In the genomic region with DNA sequence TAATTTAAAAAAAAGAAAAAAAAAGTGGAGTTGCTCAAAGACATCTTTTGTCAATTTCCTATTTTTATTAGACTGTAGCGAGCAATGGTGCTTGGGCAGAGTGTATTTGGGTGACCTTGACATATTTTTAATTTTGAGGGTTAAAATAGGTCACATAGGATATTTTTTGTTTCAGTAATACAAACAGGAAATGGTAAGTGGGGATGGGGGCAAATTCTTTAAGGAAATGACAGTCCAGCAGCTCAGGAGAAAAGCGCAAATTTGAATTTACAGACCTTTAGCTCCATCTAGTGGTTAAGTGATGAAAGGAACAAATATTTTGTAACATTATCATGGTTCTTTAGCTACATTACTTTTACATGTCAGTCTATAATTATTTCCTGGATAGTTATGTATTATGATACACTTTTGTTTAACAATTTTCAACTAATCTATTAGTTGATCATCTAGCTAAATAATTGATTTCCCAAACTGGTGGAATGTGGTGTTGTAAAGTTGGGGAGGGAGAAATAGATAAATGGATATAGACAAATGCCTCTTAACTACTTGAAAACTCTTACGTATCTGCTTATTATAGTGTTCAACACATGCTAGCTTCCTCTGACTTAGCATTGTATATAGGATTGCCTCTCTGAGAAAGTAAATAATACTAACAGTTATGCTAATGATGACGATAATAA, we compare ENCODE assay signal across 8 cellular contexts. TPM values are rescaled to one million over a fixed set of nuclear protein-coding genes. Genes with fewer than 3 reads are reported as not detected.
DNase-seq lines count a peak whose midpoint lies in the region; ATAC-seq, FAIRE-seq and TF ChIP-seq lines count a peak whose summit lies in the region.

No MANE protein-coding gene starts in this region.

- no peak for TF ChIP-seq EP300 in A549 (IDR thresholded peaks at IDR 0.05)
- TF ChIP-seq EP300 in H1 (IDR thresholded peaks at IDR 0.05; ENCODE audit: borderline replicate concordance in 1 of 2, low read depth in 2 of 2, low read length in 2 of 2): no peak

- no peak overlapping the region for H2AK5ac ChIP-seq in H1 (ENCODE audit: low read depth, low read length)

- H4K5ac ChIP-seq in H1 (ENCODE audit: insufficient read length, low read depth, low read length): peak overlapping the region; percentile 57

- H3K4me3 ChIP-seq in A549: no peak overlapping the region
- H3K4me3 ChIP-seq in Jurkat, Clone E6-1 (ENCODE audit: low read length): no peak overlapping the region
- no peak overlapping the region for H3K4me3 ChIP-seq in Panc1 (ENCODE audit: low read depth in 2 of 2, low read length in 2 of 2)
- no peak overlapping the region for H3K4me3 ChIP-seq in H1 (ENCODE audit: extremely low read depth in 1 of 4, insufficient read depth in 2 of 4, low read depth in 3 of 4, low read length in 4 of 4)
- H3K4me3 ChIP-seq in WERI-Rb-1 (ENCODE audit: low read depth, low read length): no peak overlapping the region

- FAIRE-seq in A549 (lab: Jason Lieb, UNC) (no peak), H1 (lab: Jason Lieb, UNC) (peak; percentile 58)

- no peaks in the 10 kb centered on the region for H3K27me3 ChIP-seq in Panc1 (ENCODE audit: control insufficient read depth, insufficient read depth, low read length)
- H3K27me3 ChIP-seq in H1 (replicated peaks in 1 of 4; ENCODE audit: control insufficient read depth in 3 of 4, extremely low read depth in 1 of 4, insufficient read depth in 3 of 4, low read length in 3 of 4): no peaks in the 10 kb centered on the region
- no peaks in the 10 kb centered on the region for H3K27me3 ChIP-seq in WERI-Rb-1 (ENCODE audit: insufficient read depth, low read depth, severe bottlenecking)

- H3K14ac ChIP-seq in H1 (ENCODE audit: insufficient read length): no peak overlapping the region

- intact Hi-C loops in Panc1 (cut with micrococcal nuclease; ENCODE audit: unreplicated experiment): loop anchor here (1.0 to 5.0 kb wide), 2 partner anchors 237 to 548 kb away; no protein-coding TSS in a partner anchor

- no peak overlapping the region for H2BK120ac ChIP-seq in H1 (replicated peaks; ENCODE audit: low read depth, low read length)

- H2BK15ac ChIP-seq in H1 (ENCODE audit: low read length): no peak overlapping the region

- no peaks in the 10 kb centered on the region for H4K20me1 ChIP-seq in H1 (replicated peaks in 1 of 2; ENCODE audit: control insufficient read depth in 1 of 2, insufficient read depth in 2 of 2, low read length in 2 of 2)

- WGBS in A549 (ENCODE audit: missing lambda C conversion rate): 47% methylated on average over 4 of the region's 4 CpGs
- WGBS in H1 (ENCODE audit: extremely low coverage in 1 of 2, insufficient coverage in 1 of 2, insufficient read length in 1 of 2, insufficient replicate concordance in 2 of 2, low coverage in 1 of 2, low lambda C conversion rate in 2 of 2, missing lambda C conversion rate in 1 of 2), 2 experiments: 67% methylated on average over 4 of the region's 4 CpGs; no CpG with 5 or more reads in 1 of the 2 experiments

- no peak overlapping the region for H4K8ac ChIP-seq in H1 (ENCODE audit: extremely low read depth, insufficient read depth, low read length)

- no peak overlapping the region for H2BK12ac ChIP-seq in H1 (ENCODE audit: low read depth, low read length)

- no peaks in the 10 kb centered on the region for H3K79me2 ChIP-seq in H1 (ENCODE audit: control insufficient read depth in 1 of 2, insufficient read depth in 2 of 2, low read length in 2 of 2)

- in situ Hi-C loops in Panc1 (cut with HindIII; ENCODE audit: low pct_unique_long_range_greater_than_20kb, low sequenced_read_pairs): no loop called here

- TF ChIP-seq POLR2A in A549 (IDR thresholded peaks at IDR 0.05; ENCODE audit: low read length) (no peak), H1 (IDR thresholded peaks at IDR 0.05; ENCODE audit: control extremely low read depth in 1 of 2, low read depth in 2 of 2, low read length in 2 of 2) (no peak)

- BruUV-seq in Panc1 (replicated peaks; lab: Mats Ljungman, UMichigan): no TSS peak

- TF ChIP-seq CTCF in A549 (IDR thresholded peaks at IDR 0.05) (peak; percentile 77), Panc1 (IDR thresholded peaks at IDR 0.05) (peak; percentile 61; the same call in 1 of the 2 replicates), H1 (IDR thresholded peaks at IDR 0.05; ENCODE audit: control extremely low read depth in 1 of 3, insufficient read depth in 1 of 3, low read depth in 1 of 3, low read length in 3 of 3) (peak in 2 of 3 experiments; percentile 48 to 54; a peak in 2 of 4 replicates), WERI-Rb-1 (IDR thresholded peaks at IDR 0.05; ENCODE audit: low read depth, low read length) (no peak)

- no peak overlapping the region for H2BK20ac ChIP-seq in H1 (ENCODE audit: low read length)

- H3K9me3 ChIP-seq in A549 (no peaks in the 10 kb centered on the region), Panc1 (ENCODE audit: control insufficient read depth, insufficient read depth, low read depth, low read length) (no peaks in the 10 kb centered on the region), H1 (ENCODE audit: insufficient read depth in 2 of 2, low read depth in 1 of 2, low read length in 1 of 2) (no peaks in the 10 kb centered on the region), WERI-Rb-1 (ENCODE audit: severe bottlenecking) (no peaks in the 10 kb centered on the region)

- H2AFZ ChIP-seq in H1 (ENCODE audit: low read length): no peak overlapping the region

- no peak overlapping the region for H3K56ac ChIP-seq in H1 (replicated peaks; ENCODE audit: insufficient read length, low read depth, low read length)

- H3K4me1 ChIP-seq in A549 (peaks cover 7% of the 10 kb centered on the region; the same call in 2 of the 3 replicates), Panc1 (ENCODE audit: control insufficient read depth, insufficient read depth, low read length) (peaks cover 18% of the 10 kb centered on the region), H1 (replicated peaks in 1 of 4; ENCODE audit: control insufficient read depth in 3 of 4, insufficient read depth in 4 of 4, low read length in 3 of 4) (peaks cover 0 to 21% (median 15%) of the 10 kb centered on the region in 4 experiments; a peak in 5 of 7 replicates)

- H3K4me2 ChIP-seq in A549 (no peak overlapping the region), H1 (ENCODE audit: insufficient read depth in 1 of 2, low read depth in 2 of 2, low read length in 2 of 2) (no peak overlapping the region)

- TF ChIP-seq RAD21 in A549 (conservative IDR thresholded peaks at IDR 0.05 in 1 of 2, IDR thresholded peaks at IDR 0.05 in 1 of 2) (peak; percentile 78 to 86), H1 (IDR thresholded peaks at IDR 0.05 in 1 of 2, conservative IDR thresholded peaks at IDR 0.05 in 1 of 2; ENCODE audit: low read depth in 2 of 2, low read length in 2 of 2) (peak; percentile 91 to 92)

- H3K36me3 ChIP-seq in Panc1 (ENCODE audit: control insufficient read depth, insufficient read depth, low read length): no peaks in the 10 kb centered on the region
- no peaks in the 10 kb centered on the region for H3K36me3 ChIP-seq in H1 (ENCODE audit: control insufficient read depth in 2 of 4, insufficient read depth in 4 of 4, low read length in 3 of 4)
- no peaks in the 10 kb centered on the region for H3K36me3 ChIP-seq in WERI-Rb-1

- POLR2A ChIA-PET in A549 (lab: Yijun Ruan, JAX) (interaction anchor here (0.6 kb wide), 1 partner anchor 10 kb away, joined by 3 read pairs; a partner anchor contains a TSS), Panc1 (lab: Charles Lee) (interaction anchor here (0.8 kb wide), 1 partner anchor 10 kb away, joined by 3 read pairs; a partner anchor contains a TSS), H1 (lab: Charles Lee; ENCODE audit: partially characterized antibody) (interaction anchor here (0.6 to 2.9 kb wide), 5 partner anchors 10 to 333 kb away, joined by 3 to 15 read pairs (median 4); a partner anchor contains a TSS)

- no peak overlapping the region for H4K91ac ChIP-seq in H1 (replicated peaks; ENCODE audit: insufficient read length, low read length)

- no peak overlapping the region for H3K23ac ChIP-seq in H1 (ENCODE audit: insufficient read length)

- H3K79me1 ChIP-seq in H1 (ENCODE audit: low read depth, low read length): no peaks in the 10 kb centered on the region

- CTCF ChIA-PET in A549 (lab: Yijun Ruan, JAX) (interaction anchor here (0.6 to 1.8 kb wide), 15 partner anchors 9 to 1249 kb away, joined by 3 to 16 read pairs (median 4); a partner anchor contains a TSS), Panc1 (lab: Charles Lee) (interaction anchor here (0.5 to 1.2 kb wide), 10 partner anchors 10 to 1245 kb away, joined by 3 to 14 read pairs (median 3); a partner anchor contains a TSS), H1 (lab: Charles Lee; ENCODE audit: partially characterized antibody) (interaction anchor here (0.6 to 4.4 kb wide), 41 partner anchors 10 to 1248 kb away, joined by 3 to 68 read pairs (median 3); a partner anchor contains a TSS)

- H3K9ac ChIP-seq in H1 (replicated peaks in 1 of 4; ENCODE audit: extremely low read depth in 1 of 4, low read depth in 3 of 4, low read length in 3 of 4): no peak overlapping the region

- ATAC-seq in A549: peak in 1 of 2 experiments; percentile 65; a peak in 2 of 6 replicates
- ATAC-seq in Panc1: peak; percentile 58; the same call in 1 of the 2 replicates
- ATAC-seq in HG03139 (IDR thresholded peaks at IDR 0.05; ENCODE audit: unreplicated experiment): no peak

- H3K23me2 ChIP-seq in H1 (ENCODE audit: low read depth, low read length): no peaks in the 10 kb centered on the region

- H3K4ac ChIP-seq in H1 (replicated peaks; ENCODE audit: insufficient read length, low read depth, low read length): no peak overlapping the region

- DNase-seq in A549 (ENCODE audit: low read depth in 1 of 2, low spot score in 1 of 2) (peak; percentile 23 to 27), GM04503 (ENCODE audit: low read depth) (peak; percentile 20), Panc1 (ENCODE audit: low read depth, low spot score) (no peak), H1 (ENCODE audit: low read depth in 1 of 2, low spot score in 2 of 2) (no peak), myocyte (ENCODE audit: low read depth) (peak; percentile 74), WERI-Rb-1 (no peak)
- peak; percentile 66 for DNase-seq in Jurkat, Clone E6-1 (ENCODE audit: low read depth, low spot score)

- no peak overlapping the region for H2BK5ac ChIP-seq in H1 (ENCODE audit: low read depth, low read length)

- H3K18ac ChIP-seq in H1 (ENCODE audit: extremely low read depth, low read length): no peak overlapping the region

- H3K27ac ChIP-seq in A549 (no peak overlapping the region), Panc1 (ENCODE audit: low read length) (no peak overlapping the region; the same call in 1 of the 2 replicates), H1 (ENCODE audit: low read depth, low read length) (no peak overlapping the region), WERI-Rb-1 (no peak overlapping the region)

RNA-seq across cellular contexts. Expression of a gene that starts 10.0 kb away (rescaled TPM):
- 7.1 and 9.3 TPM in 2 replicates for polyA plus RNA-seq in A549 (2011; rRNA removed)
- polyA plus RNA-seq in A549 (2012; cell fraction: cytosol; rRNA removed): 14.4 and 21.3 TPM in 2 replicates
- 24.4 and 38.8 TPM in 2 replicates for polyA plus RNA-seq in A549 (2012; cell fraction: nucleus; rRNA removed)
- 6.4 to 8.2 TPM (median 6.8 TPM) in 3 replicates for polyA plus RNA-seq in A549 (2017; fragmentation: RNase III; extraction: RNeasy Plus Mini Kit Qiagen cat#74134 plus additional on column Dnase treatment)
- polyA minus RNA-seq in A549 (2011; rRNA and poly(A)+ RNA removed): 2.7 and 3.6 TPM in 2 replicates
- 16.4 TPM for polyA plus RNA-seq in Jurkat, Clone E6-1 (2012; ENCODE audit: insufficient read depth, insufficient read length)
- 210 TPM for total RNA-seq in Panc1 (2021; ENCODE audit: unreplicated experiment)
- 385 TPM for polyA plus RNA-seq in Panc1 (2012; ENCODE audit: insufficient read length)
- 89.1 and 97.1 TPM in 2 replicates for total RNA-seq in H1 (2021; fragmentation: NEBNext Ultra II Directional; extraction: Animal tissue kit (Norgen Biotek cat#: 25700))
- polyA plus RNA-seq in H1 (2011; rRNA removed): 115 and 179 TPM in 2 replicates
- polyA plus RNA-seq in H1 (2011; cell fraction: cytosol; rRNA removed): 71.8 TPM
- polyA plus RNA-seq in H1 (2011; cell fraction: nucleus; rRNA removed): 95.8 TPM
- 48.9 to 68.3 TPM (median 60.3 TPM) in 4 replicates for polyA plus RNA-seq in H1 (2012, experiment 1 of 2)
- polyA plus RNA-seq in H1 (2012, experiment 2 of 2): 39.7 TPM
- 42.8 TPM for polyA plus RNA-seq in H1 (2013, experiment 1 of 2)
- polyA plus RNA-seq in H1 (2013, experiment 2 of 2): 45.1 TPM
- polyA minus RNA-seq in H1 (2011; rRNA and poly(A)+ RNA removed): 24.7 and 27.3 TPM in 2 replicates
- 83.5 TPM for polyA minus RNA-seq in H1 (2011; cell fraction: cytosol; rRNA and poly(A)+ RNA removed)
- polyA minus RNA-seq in H1 (2011; cell fraction: nucleus; rRNA and poly(A)+ RNA removed): 66.4 TPM
- total RNA-seq in myocyte: 201 and 218 TPM in 2 replicates
- 129 TPM for polyA plus RNA-seq in myocyte (2012)

Comparison
In these comparisons a context has a peak if more than half of its experiments do, and no peak if none do; other contexts are left out.
1. DNase-seq: peak in A549 (2 of 2), GM04503 (single experiment), Jurkat, Clone E6-1 (single experiment) and myocyte (single experiment); none in Panc1 (single experiment), H1 (0 of 2) and WERI-Rb-1 (single experiment).